Comparison of ENCODE assay signal across 16 cellular contexts in genomic region chr1:236301080-236301957, GRCh38.
"Had no signal": no experiment of that assay in that cellular context is flagged by ENCODE, and none has a peak within 500 bp of the region (broad histone marks: within the 10 kb centered on the region; RNA-seq: fewer than 3 reads in every experiment).

No MANE protein-coding gene starts in this region.

- H3K9me3 ChIP-seq: colonic mucosa, ovary, thoracic aorta had no signal

- H3K4me1 ChIP-seq: colonic mucosa, heart left ventricle had no signal

- H3K4me3 Mint-ChIP-seq: activated CD8-positive, alpha-beta T cell treated with anti-CD3 and anti-CD28 coated beads, Interleukin-2, amount 10 ng/mL, durations not matched to agents 7 days and 5 days; activated naive CD8-positive, alpha-beta T cell treated with anti-CD3 and anti-CD28 coated beads, Interleukin-2, amount 50 U/mL, for 24 hours; activated T-helper 1 cell treated with anti-CD3 and anti-CD28 coated beads, Interleukin-12 subunit alpha, Interleukin-12 subunit beta, Interleukin-2, Interleukin-4 antibody, amounts not matched to agents 30 ng/mL and 10 ng/mL and 1 ng/mL, durations not matched to agents 14 hours and 24 hours and 36 hours; stimulated activated naive CD8-positive, alpha-beta T cell treated with anti-CD3 and anti-CD28 coated beads, Interleukin-15, amount 100 ng/mL, for 72 hours had no signal

- H3K27me3 Mint-ChIP-seq: activated naive CD8-positive, alpha-beta T cell treated with anti-CD3 and anti-CD28 coated beads, Interleukin-2, amount 50 U/mL, for 24 hours; stimulated activated naive CD8-positive, alpha-beta T cell treated with anti-CD3 and anti-CD28 coated beads, Interleukin-15, amount 100 ng/mL, for 72 hours had no signal

- H3K9me3 Mint-ChIP-seq: activated naive CD8-positive, alpha-beta T cell treated with anti-CD3 and anti-CD28 coated beads, Interleukin-2, amount 50 U/mL, for 24 hours; activated T-helper 1 cell treated with anti-CD3 and anti-CD28 coated beads, Interleukin-12 subunit alpha, Interleukin-12 subunit beta, Interleukin-2, Interleukin-4 antibody, amounts not matched to agents 30 ng/mL and 10 ng/mL and 1 ng/mL, durations not matched to agents 14 hours and 24 hours and 36 hours; stimulated activated naive CD8-positive, alpha-beta T cell treated with anti-CD3 and anti-CD28 coated beads, Interleukin-15, amount 100 ng/mL, for 72 hours had no signal

- H3K4me3 ChIP-seq: colonic mucosa, heart left ventricle, ovary, thoracic aorta had no signal

- H3K27me3 ChIP-seq: colonic mucosa, heart left ventricle, ovary had no signal

- H3K27ac Mint-ChIP-seq: activated CD8-positive, alpha-beta T cell treated with anti-CD3 and anti-CD28 coated beads, Interleukin-2, amount 10 ng/mL, durations not matched to agents 7 days and 5 days; activated naive CD8-positive, alpha-beta T cell treated with anti-CD3 and anti-CD28 coated beads, Interleukin-2, amount 50 U/mL, for 24 hours; activated T-helper 1 cell treated with anti-CD3 and anti-CD28 coated beads, Interleukin-12 subunit alpha, Interleukin-12 subunit beta, Interleukin-2, Interleukin-4 antibody, amounts not matched to agents 30 ng/mL and 10 ng/mL and 1 ng/mL, durations not matched to agents 14 hours and 24 hours and 36 hours had no signal

- H3K27ac ChIP-seq: colonic mucosa, heart left ventricle, ovary, thoracic aorta had no signal

- H3K36me3 ChIP-seq: colonic mucosa, heart left ventricle, ovary, thoracic aorta had no signal

- DNase-seq: activated CD4-positive, alpha-beta T cell treated with anti-CD3 and anti-CD28 coated beads for 48 hours; activated CD8-positive, alpha-beta memory T cell treated with anti-CD3 and anti-CD28 coated beads, Interleukin-2, amount 50 U/mL, for 48 hours; activated CD8-positive, alpha-beta T cell treated with anti-CD3 and anti-CD28 coated beads, Interleukin-2, amount 10 ng/mL, durations not matched to agents 7 days and 5 days; activated naive CD4-positive, alpha-beta T cell treated with Interleukin-2 at 50 U/mL for 16 hours; activated naive CD8-positive, alpha-beta T cell treated with anti-CD3 and anti-CD28 coated beads, Interleukin-2, amount 50 U/mL, for 24 hours; caudate nucleus; colonic mucosa; foreskin melanocyte; heart left ventricle; islet precursor cell; ovary; stimulated activated CD4-positive, alpha-beta T cell treated with anti-CD3 and anti-CD28 coated beads, Interleukin-15, amount 100 ng/mL, for 24 hours; stimulated activated CD4-positive, alpha-beta T cell treated with anti-CD3 and anti-CD28 coated beads, Interleukin-4, amount 100 ng/mL, for 24 hours; stimulated activated naive CD8-positive, alpha-beta T cell treated with anti-CD3 and anti-CD28 coated beads, Interleukin-15, amount 100 ng/mL, for 72 hours had no signal

- ATAC-seq: activated CD8-positive, alpha-beta T cell treated with anti-CD3 and anti-CD28 coated beads, Interleukin-2, amount 10 ng/mL, durations not matched to agents 7 days and 5 days; activated naive CD8-positive, alpha-beta T cell treated with anti-CD3 and anti-CD28 coated beads, Interleukin-2, amount 50 U/mL, for 24 hours; heart left ventricle; stimulated activated naive CD8-positive, alpha-beta T cell treated with anti-CD3 and anti-CD28 coated beads, Interleukin-15, amount 100 ng/mL, for 72 hours had no signal
